19 cellular contexts compared by ENCODE assay signal in the genomic region with DNA sequence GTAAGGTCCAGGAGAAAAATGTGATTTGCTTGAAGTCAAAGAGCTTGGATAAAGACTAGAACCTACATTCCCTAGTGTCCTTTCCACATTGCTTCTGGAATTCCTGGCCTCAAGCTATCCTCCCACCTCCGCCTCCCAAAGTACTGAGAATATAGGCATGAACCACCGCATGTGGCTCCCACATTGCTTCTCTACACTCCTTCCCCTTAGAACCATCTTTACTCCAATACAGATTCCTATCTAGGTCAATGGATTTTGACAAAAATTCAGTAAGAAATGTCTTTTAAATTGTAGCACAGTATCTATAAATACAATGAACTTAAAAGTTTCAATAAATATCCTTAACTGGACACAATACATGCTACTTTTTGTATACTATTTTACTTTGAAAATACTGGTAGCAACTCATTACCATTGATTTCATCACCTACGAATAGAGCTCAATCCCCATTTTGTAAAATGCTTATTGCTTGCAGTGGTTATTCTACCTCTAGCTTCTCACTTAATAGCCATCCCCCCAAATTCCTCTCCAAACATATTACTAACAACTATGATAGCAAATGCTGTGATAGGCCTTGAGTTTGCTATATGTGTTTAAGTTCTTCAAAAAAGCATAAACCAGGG.
"Had no signal": no experiment of that assay in that cellular context is flagged by ENCODE, and none has a peak within 500 bp of the region (broad histone marks: within the 10 kb centered on the region; RNA-seq: fewer than 3 reads in every experiment).

No MANE protein-coding gene starts in this region.

- H3K27ac ChIP-seq: right atrium auricular region, vagina had no signal

- DNase-seq: activated CD4-positive, alpha-beta T cell treated with anti-CD3 and anti-CD28 coated beads, Interleukin-2, amount 50 U/mL, for 1 hour; activated naive CD4-positive, alpha-beta T cell treated with Interleukin-2 at 50 U/mL for 16 hours; activated naive CD8-positive, alpha-beta T cell treated with anti-CD3 and anti-CD28 coated beads, Interleukin-2, amount 50 U/mL, for 24 hours; aorta; cerebellar nuclear complex; effector memory CD4-positive, alpha-beta T cell; foreskin melanocyte; head of caudate nucleus; left cardiac atrium; mammary epithelial cell; mucosa of descending colon; naive thymus-derived CD4-positive, alpha-beta T cell; nucleus accumbens; stimulated activated CD4-positive, alpha-beta T cell treated with anti-CD3 and anti-CD28 coated beads, Interleukin-2, amount 100 ng/mL, for 48 hours had no signal

- ATAC-seq: activated CD4-positive, CD25-positive, alpha-beta regulatory T cell treated with anti-CD3 and anti-CD28 coated beads, Interleukin-2, amount 50 U/mL, for 24 hours; activated naive CD8-positive, alpha-beta T cell treated with anti-CD3 and anti-CD28 coated beads, Interleukin-2, amount 50 U/mL, for 24 hours; activated T-helper 17 cell treated with anti-CD3 and anti-CD28 coated beads, Interleukin-2, amount 50 U/mL, for 72 hours; left cardiac atrium; mucosa of descending colon; naive thymus-derived CD4-positive, alpha-beta T cell; stimulated activated memory B cell treated with anti-CD40 and anti-IgM and Interleukin-4, amounts not matched to agents 10 μg/mL and 1 μg/mL and 100 μg/mL, for 72 hours had no signal

- H3K4me3 ChIP-seq: mucosa of descending colon, right atrium auricular region, vagina had no signal

- H3K27me3 ChIP-seq: right atrium auricular region, vagina had no signal

- H3K9me3 ChIP-seq: mucosa of descending colon, right atrium auricular region, vagina had no signal

- H3K36me3 ChIP-seq: right atrium auricular region, vagina had no signal
